1 cellular context compared by ENCODE assay signal in the genomic region with DNA sequence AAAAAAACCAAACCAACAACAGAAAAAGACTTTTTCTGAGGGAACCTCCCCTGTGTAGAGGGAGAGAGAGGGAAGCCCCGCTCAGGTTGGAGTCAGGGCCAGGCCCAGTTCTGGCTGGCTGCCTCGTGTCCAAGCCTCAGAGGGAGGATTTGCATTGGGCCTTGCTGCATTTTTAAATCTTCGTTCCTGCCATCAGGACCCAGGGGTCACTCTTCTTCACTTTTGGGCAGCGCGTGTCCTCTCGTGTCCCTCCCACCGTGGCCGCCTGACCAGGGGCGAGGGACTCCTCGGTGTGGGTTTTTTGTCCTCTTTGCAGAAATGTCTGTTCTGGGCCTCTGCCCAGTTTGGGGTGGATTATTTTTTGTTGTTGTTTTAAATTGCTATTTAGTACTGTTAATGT.
TF ChIP-seq lines count a peak whose summit lies in the region.

No MANE protein-coding gene starts in this region.

TF ChIP-seq in SK-N-SH treated with all-trans-retinoic acid at 6 μM for 48 hours, 23 proteins besides CTCF, POLR2A, EP300 and RAD21 (continued from another document):
- TF ChIP-seq, protein P1, sequence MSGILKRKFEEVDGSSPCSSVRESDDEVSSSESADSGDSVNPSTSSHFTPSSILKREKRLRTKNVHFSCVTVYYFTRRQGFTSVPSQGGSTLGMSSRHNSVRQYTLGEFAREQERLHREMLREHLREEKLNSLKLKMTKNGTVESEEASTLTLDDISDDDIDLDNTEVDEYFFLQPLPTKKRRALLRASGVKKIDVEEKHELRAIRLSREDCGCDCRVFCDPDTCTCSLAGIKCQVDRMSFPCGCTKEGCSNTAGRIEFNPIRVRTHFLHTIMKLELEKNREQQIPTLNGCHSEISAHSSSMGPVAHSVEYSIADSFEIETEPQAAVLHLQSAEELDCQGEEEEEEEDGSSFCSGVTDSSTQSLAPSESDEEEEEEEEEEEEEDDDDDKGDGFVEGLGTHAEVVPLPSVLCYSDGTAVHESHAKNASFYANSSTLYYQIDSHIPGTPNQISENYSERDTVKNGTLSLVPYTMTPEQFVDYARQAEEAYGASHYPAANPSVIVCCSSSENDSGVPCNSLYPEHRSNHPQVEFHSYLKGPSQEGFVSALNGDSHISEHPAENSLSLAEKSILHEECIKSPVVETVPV (CRISPR knock-in tag; IDR thresholded peaks at IDR 0.05): no peak
- no peak for TF ChIP-seq BACH2 (CRISPR knock-in tag; IDR thresholded peaks at IDR 0.05; ENCODE audit: borderline replicate concordance)
- TF ChIP-seq PPARA (CRISPR knock-in tag; IDR thresholded peaks at IDR 0.05; ENCODE audit: borderline replicate concordance): no peak
- TF ChIP-seq ZFP30 (CRISPR knock-in tag; IDR thresholded peaks at IDR 0.05): no peak
- TF ChIP-seq, protein P2, sequence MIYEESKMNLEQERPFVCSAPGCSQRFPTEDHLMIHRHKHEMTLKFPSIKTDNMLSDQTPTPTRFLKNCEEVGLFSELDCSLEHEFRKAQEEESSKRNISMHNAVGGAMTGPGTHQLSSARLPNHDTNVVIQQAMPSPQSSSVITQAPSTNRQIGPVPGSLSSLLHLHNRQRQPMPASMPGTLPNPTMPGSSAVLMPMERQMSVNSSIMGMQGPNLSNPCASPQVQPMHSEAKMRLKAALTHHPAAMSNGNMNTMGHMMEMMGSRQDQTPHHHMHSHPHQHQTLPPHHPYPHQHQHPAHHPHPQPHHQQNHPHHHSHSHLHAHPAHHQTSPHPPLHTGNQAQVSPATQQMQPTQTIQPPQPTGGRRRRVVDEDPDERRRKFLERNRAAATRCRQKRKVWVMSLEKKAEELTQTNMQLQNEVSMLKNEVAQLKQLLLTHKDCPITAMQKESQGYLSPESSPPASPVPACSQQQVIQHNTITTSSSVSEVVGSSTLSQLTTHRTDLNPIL (CRISPR knock-in tag; IDR thresholded peaks at IDR 0.05; ENCODE audit: low read depth): no peak
- TF ChIP-seq, protein P3, sequence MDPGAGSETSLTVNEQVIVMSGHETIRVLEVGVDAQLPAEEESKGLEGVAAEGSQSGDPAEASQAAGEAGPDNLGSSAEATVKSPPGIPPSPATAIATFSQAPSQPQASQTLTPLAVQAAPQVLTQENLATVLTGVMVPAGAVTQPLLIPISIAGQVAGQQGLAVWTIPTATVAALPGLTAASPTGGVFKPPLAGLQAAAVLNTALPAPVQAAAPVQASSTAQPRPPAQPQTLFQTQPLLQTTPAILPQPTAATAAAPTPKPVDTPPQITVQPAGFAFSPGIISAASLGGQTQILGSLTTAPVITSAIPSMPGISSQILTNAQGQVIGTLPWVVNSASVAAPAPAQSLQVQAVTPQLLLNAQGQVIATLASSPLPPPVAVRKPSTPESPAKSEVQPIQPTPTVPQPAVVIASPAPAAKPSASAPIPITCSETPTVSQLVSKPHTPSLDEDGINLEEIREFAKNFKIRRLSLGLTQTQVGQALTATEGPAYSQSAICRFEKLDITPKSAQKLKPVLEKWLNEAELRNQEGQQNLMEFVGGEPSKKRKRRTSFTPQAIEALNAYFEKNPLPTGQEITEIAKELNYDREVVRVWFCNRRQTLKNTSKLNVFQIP (CRISPR knock-in tag; IDR thresholded peaks at IDR 0.05; ENCODE audit: borderline replicate concordance, low read depth): no peak
